ENCODE assay signal across 8 cellular contexts in genomic region chr13:108155185-108156106, GRCh38. TPM values are rescaled to one million over a fixed set of nuclear protein-coding genes. Genes with fewer than 3 reads are reported as not detected.
DNase-seq lines count a peak whose midpoint lies in the region; ATAC-seq, FAIRE-seq and TF ChIP-seq lines count a peak whose summit lies in the region.

No MANE protein-coding gene starts in this region.

- H3K4me3 ChIP-seq in cardiac muscle cell (no peak overlapping the region), PC-3 (ENCODE audit: low read length) (no peak overlapping the region), gastroesophageal sphincter (no peak overlapping the region), parathyroid adenoma (ENCODE audit: low read depth, low read length) (no peak overlapping the region)

- CTCF ChIA-PET in PC-3 (lab: Charles Lee), result interaction anchor here (0.6 to 1.0 kb wide), 9 partner anchors 8 to 952 kb away, joined by 3 to 9 read pairs (median 3); no protein-coding TSS in a partner anchor

- H3K27me3 ChIP-seq in cardiac muscle cell, result no peaks in the 10 kb centered on the region
- no peaks in the 10 kb centered on the region for H3K27me3 ChIP-seq in PC-3 (ENCODE audit: low read length)
- peaks cover 21% of the 10 kb centered on the region for H3K27me3 ChIP-seq in gastroesophageal sphincter
- no peaks in the 10 kb centered on the region for H3K27me3 ChIP-seq in parathyroid adenoma (ENCODE audit: control insufficient read depth, insufficient read depth, low read length)

- H3K9ac ChIP-seq in PC-3 (ENCODE audit: low read length) (no peak overlapping the region), parathyroid adenoma (no peak overlapping the region)

- intact Hi-C loops in Right ventricle myocardium inferior (cut with DNase I), result loop anchor here (2.0 kb wide), 1 partner anchor 945 kb away; no protein-coding TSS in a partner anchor
- intact Hi-C loops in PC-3 (cut with micrococcal nuclease), result loop anchor here (1.0 to 10.0 kb wide), 7 partner anchors 53 to 945 kb away; no protein-coding TSS in a partner anchor
- intact Hi-C loops in activated T-helper 2 cell treated with anti-CD3 and anti-CD28 coated beads, Interferon-gamma antibody, Interleukin-2, Interleukin-4, amounts not matched to agents 10 μg/mL and 5 μg/mL and 100 μg/mL, durations not matched to agents 14 hours and 24 hours and 36 hours (cut with micrococcal nuclease), result no loop called here

- 34 to 40% methylated on average over 16 of the region's 16 CpGs for WGBS in gastroesophageal sphincter (ENCODE audit: low coverage in 1 of 2), 2 donors

- H3K4me2 ChIP-seq in PC-3 (ENCODE audit: low read length) (peak overlapping the region; percentile 23; the same call in 1 of the 2 replicates), parathyroid adenoma (ENCODE audit: low read length) (no peak overlapping the region)

- H3F3A ChIP-seq in PC-3 (ENCODE audit: low read length, unreplicated experiment), result no peaks in the 10 kb centered on the region

- POLR2A ChIA-PET in PC-3 (lab: Charles Lee; ENCODE audit: unreplicated experiment), result no interaction called here

- BruUV-seq in PC-3 (replicated peaks; lab: Mats Ljungman, UMichigan), result no TSS peak

- no peaks in the 10 kb centered on the region for H3K36me3 ChIP-seq in cardiac muscle cell
- H3K36me3 ChIP-seq in PC-3 (ENCODE audit: low read depth, low read length), result no peaks in the 10 kb centered on the region
- H3K36me3 ChIP-seq in gastroesophageal sphincter, result no peaks in the 10 kb centered on the region
- no peaks in the 10 kb centered on the region for H3K36me3 ChIP-seq in parathyroid adenoma (ENCODE audit: control insufficient read depth, insufficient read depth, low read length)

- no peak for FAIRE-seq in urothelium cell line (lab: Jason Lieb, UNC)

- TF ChIP-seq EP300 in gastroesophageal sphincter (IDR thresholded peaks at IDR 0.05), result no peak

- H3K4me3 Mint-ChIP-seq in activated T-helper 2 cell treated with anti-CD3 and anti-CD28 coated beads, Interferon-gamma antibody, Interleukin-2, Interleukin-4, amounts not matched to agents 10 μg/mL and 5 μg/mL and 100 μg/mL, durations not matched to agents 14 hours and 24 hours and 36 hours (ENCODE audit: low read depth), result no peak overlapping the region

- no peak overlapping the region for H3K27ac Mint-ChIP-seq in activated T-helper 2 cell treated with anti-CD3 and anti-CD28 coated beads, Interferon-gamma antibody, Interleukin-2, Interleukin-4, amounts not matched to agents 10 μg/mL and 5 μg/mL and 100 μg/mL, durations not matched to agents 14 hours and 24 hours and 36 hours

- no peaks in the 10 kb centered on the region for H3K36me3 Mint-ChIP-seq in activated T-helper 2 cell treated with anti-CD3 and anti-CD28 coated beads, Interferon-gamma antibody, Interleukin-2, Interleukin-4, amounts not matched to agents 10 μg/mL and 5 μg/mL and 100 μg/mL, durations not matched to agents 14 hours and 24 hours and 36 hours (ENCODE audit: low read depth)

- no peaks in the 10 kb centered on the region for H3K9me3 Mint-ChIP-seq in activated T-helper 2 cell treated with anti-CD3 and anti-CD28 coated beads, Interferon-gamma antibody, Interleukin-2, Interleukin-4, amounts not matched to agents 10 μg/mL and 5 μg/mL and 100 μg/mL, durations not matched to agents 14 hours and 24 hours and 36 hours

- ATAC-seq in Right ventricle myocardium inferior, result no peak
- ATAC-seq in PC-3, result peak; percentile 22; the same call in 1 of the 2 replicates
- ATAC-seq in gastroesophageal sphincter, result no peak

- no peaks in the 10 kb centered on the region for H3K27me3 Mint-ChIP-seq in activated T-helper 2 cell treated with anti-CD3 and anti-CD28 coated beads, Interferon-gamma antibody, Interleukin-2, Interleukin-4, amounts not matched to agents 10 μg/mL and 5 μg/mL and 100 μg/mL, durations not matched to agents 14 hours and 24 hours and 36 hours (ENCODE audit: low read depth)

- DNase-seq in cardiac muscle cell (ENCODE audit: low read depth in 1 of 2, low spot score in 1 of 2) (peak; percentile 64 to 65), Right ventricle myocardium inferior (ENCODE audit: missing footprints) (no peak), HS-27A (ENCODE audit: low read depth) (peak; percentile 4), PC-3 (peak; percentile 77), urothelium cell line (ENCODE audit: low spot score) (peak; percentile 49)
- peak; percentile 18 for DNase-seq in activated T-helper 2 cell treated with anti-CD3 and anti-CD28 coated beads, Interferon-gamma antibody, Interleukin-2, Interleukin-4, amounts not matched to agents 10 μg/mL and 5 μg/mL and 100 μg/mL, durations not matched to agents 14 hours and 24 hours and 36 hours (ENCODE audit: low spot score)

- H2AFZ ChIP-seq in PC-3 (ENCODE audit: low read length) (no peak overlapping the region), parathyroid adenoma (no peak overlapping the region)

- no peaks in the 10 kb centered on the region for H3K9me2 ChIP-seq in PC-3 (replicated peaks; ENCODE audit: low read length)

- no peaks in the 10 kb centered on the region for H3K79me2 ChIP-seq in PC-3 (ENCODE audit: low read length)
- no peaks in the 10 kb centered on the region for H3K79me2 ChIP-seq in parathyroid adenoma

- H3K4me1 ChIP-seq in cardiac muscle cell (ENCODE audit: low read depth) (peaks cover 12% of the 10 kb centered on the region), PC-3 (ENCODE audit: insufficient read depth, low read length) (no peaks in the 10 kb centered on the region; the same call in 1 of the 2 replicates), gastroesophageal sphincter (no peaks in the 10 kb centered on the region), parathyroid adenoma (no peaks in the 10 kb centered on the region)

- no peaks in the 10 kb centered on the region for H4K20me1 ChIP-seq in PC-3 (ENCODE audit: low read length)

- H3K27ac ChIP-seq in cardiac muscle cell, result no peak overlapping the region
- H3K27ac ChIP-seq in PC-3 (ENCODE audit: low read length), result no peak overlapping the region
- H3K27ac ChIP-seq in gastroesophageal sphincter, result no peak overlapping the region
- no peak overlapping the region for H3K27ac ChIP-seq in parathyroid adenoma

- H3K9me3 ChIP-seq in cardiac muscle cell (ENCODE audit: low read depth) (no peaks in the 10 kb centered on the region), PC-3 (ENCODE audit: low read length) (peaks cover 10% of the 10 kb centered on the region; the same call in 1 of the 2 replicates), gastroesophageal sphincter (peaks cover 0 to 6% (median 0%) of the 10 kb centered on the region in 3 donors), parathyroid adenoma (ENCODE audit: control insufficient read depth, low read length) (no peaks in the 10 kb centered on the region)

- no peaks in the 10 kb centered on the region for H3K4me1 Mint-ChIP-seq in activated T-helper 2 cell treated with anti-CD3 and anti-CD28 coated beads, Interferon-gamma antibody, Interleukin-2, Interleukin-4, amounts not matched to agents 10 μg/mL and 5 μg/mL and 100 μg/mL, durations not matched to agents 14 hours and 24 hours and 36 hours (ENCODE audit: low read depth)

- TF ChIP-seq CTCF in cardiac muscle cell (IDR thresholded peaks at IDR 0.05; ENCODE audit: low read depth, low read length), result peak; percentile 87
- peak; percentile 91 for TF ChIP-seq CTCF in PC-3 (conservative IDR thresholded peaks at IDR 0.05; ENCODE audit: low read depth, low read length)
- peak; percentile 47 to 83 (median 70) for TF ChIP-seq CTCF in gastroesophageal sphincter (IDR thresholded peaks at IDR 0.05)
- TF ChIP-seq CTCF in parathyroid adenoma (IDR thresholded peaks at IDR 0.05), result peak; percentile 48

- TF ChIP-seq POLR2A in gastroesophageal sphincter (IDR thresholded peaks at IDR 0.05), result no peak

RNA-seq across cellular contexts. Expression of gene LIG4, which starts 59.9 kb away (rescaled TPM):
- 9.9 and 16.2 TPM in 2 replicates for total RNA-seq in cardiac muscle cell
- polyA plus RNA-seq in cardiac muscle cell, result 8.9 and 14.4 TPM in 2 replicates
- 7.8 TPM for total RNA-seq in Right ventricle myocardium inferior
- 4.6 and 5.4 TPM in 2 replicates for total RNA-seq in PC-3 (2014; rRNA removed)
- total RNA-seq in activated T-helper 2 cell treated with anti-CD3 and anti-CD28 coated beads, Interferon-gamma antibody, Interleukin-2, Interleukin-4, amounts not matched to agents 10 μg/mL and 5 μg/mL and 100 μg/mL, durations not matched to agents 14 hours and 24 hours and 36 hours, result 6.9 and 7.3 TPM in 2 replicates
- total RNA-seq in gastroesophageal sphincter, result 10 to 100 TPM; 10.4 to 19.5 (median 13.5) TPM
